Comparison of ENCODE assay signal across 15 cellular contexts in the genomic region with DNA sequence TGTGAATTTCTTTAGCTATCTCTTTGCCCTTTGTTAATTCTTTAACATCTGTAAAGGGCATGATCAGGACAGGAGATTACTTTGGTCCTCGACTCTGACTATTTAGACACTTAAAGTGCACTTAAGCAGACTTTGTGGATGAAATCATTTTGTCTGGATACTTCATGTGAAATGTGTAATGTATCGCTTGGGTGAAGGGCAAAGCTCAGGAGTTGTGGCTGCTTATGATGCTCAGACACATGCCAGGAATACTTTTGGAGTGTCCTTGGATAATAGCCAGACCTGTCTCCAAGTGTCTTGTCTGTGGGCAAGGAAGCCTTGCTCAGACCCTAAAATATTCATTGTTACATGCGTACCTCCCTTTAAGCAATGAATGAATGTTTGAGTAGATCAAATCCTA.
DNase-seq lines count a peak whose midpoint lies in the region; ATAC-seq and TF ChIP-seq lines count a peak whose summit lies in the region.
"Had no signal": no experiment of that assay in that cellular context is flagged by ENCODE, and none has a peak within 500 bp of the region (broad histone marks: within the 10 kb centered on the region; RNA-seq: fewer than 3 reads in every experiment).

No MANE protein-coding gene starts in this region.

- ATAC-seq in activated CD8-positive, alpha-beta T cell treated with anti-CD3 and anti-CD28 coated beads, Interleukin-2, amount 10 ng/mL, durations not matched to agents 7 days and 5 days = no peak
- ATAC-seq: esophagus mucosa, left colon had no signal

- no peak for TF ChIP-seq CTCF in SK-N-SH (IDR thresholded peaks at IDR 0.05)
- no peak for TF ChIP-seq CTCF in foreskin fibroblast (IDR thresholded peaks at IDR 0.05; ENCODE audit: low read depth, low read length)
- TF ChIP-seq CTCF in smooth muscle cell (IDR thresholded peaks at IDR 0.05; ENCODE audit: borderline replicate concordance, insufficient read depth, poor library complexity, severe bottlenecking) = no peak

- H3K27ac ChIP-seq in GM23248 (peak overlapping the region; percentile 93), SK-N-SH (ENCODE audit: low read depth in 2 of 2, low read length in 1 of 2) (peak overlapping the region; percentile 72 to 88; a peak in 3 of 4 replicates), smooth muscle cell (ENCODE audit: low read depth) (peak overlapping the region; percentile 90)
- H3K27ac ChIP-seq: parathyroid adenoma, stomach had no signal

- H3K4me3 ChIP-seq in GM23248 = 0 out of 2 replicates have a peak overlapping the region, but pooled peaks have one; percentile 8
- no peak overlapping the region for H3K4me3 ChIP-seq in SK-N-SH (ENCODE audit: low read depth in 2 of 2, low read length in 1 of 2)
- H3K4me3 ChIP-seq in foreskin fibroblast (ENCODE audit: low read depth in 1 of 2, low read length in 2 of 2) = no peak overlapping the region
- no peak overlapping the region for H3K4me3 ChIP-seq in smooth muscle cell
- H3K4me3 ChIP-seq: stomach had no signal

- CTCF ChIA-PET in SK-N-SH (lab: Yijun Ruan, JAX) = no interaction called here
- CTCF ChIA-PET in activated CD8-positive, alpha-beta T cell treated with anti-CD3 and anti-CD28 coated beads, Interleukin-2, amount 10 ng/mL, durations not matched to agents 7 days and 5 days (lab: Charles Lee) = no interaction called here

- DNase-seq in GM23248 (peak; percentile 90), SK-N-SH (no peak), foreskin fibroblast (peak; percentile 80 to 84), smooth muscle cell (lab: John Stamatoyannopoulos, UW; ENCODE audit: unreplicated experiment) (no peak), NOMO-1 (lab: John Stamatoyannopoulos, UW; ENCODE audit: unreplicated experiment in 2 of 2) (no peak)
- no peak for DNase-seq in activated CD8-positive, alpha-beta memory T cell treated with anti-CD3 and anti-CD28 coated beads, Interleukin-2, amount 50 U/mL, for 4 hours
- no peak for DNase-seq in activated CD8-positive, alpha-beta T cell treated with anti-CD3 and anti-CD28 coated beads, Interleukin-2, amount 10 ng/mL, durations not matched to agents 7 days and 5 days
- DNase-seq: activated T-cell treated with anti-CD3 and anti-CD28 coated beads, Interleukin-2, amount 50 U/mL, for 24 hours; DMS53; left colon; stimulated activated CD4-positive, alpha-beta T cell treated with anti-CD3 and anti-CD28 coated beads, Interleukin-4, amount 100 ng/mL, for 24 hours; stomach had no signal

- 14% methylated on average over 3 of the region's 3 CpGs for WGBS in GM23248 (ENCODE audit: low coverage in 1 of 2, low lambda C conversion rate in 2 of 2, missing lambda C conversion rate in 2 of 2), 2 experiments
- 21% methylated on average over 3 of the region's 3 CpGs for WGBS in SK-N-SH (ENCODE audit: low lambda C conversion rate)
- 3% methylated on average over 3 of the region's 3 CpGs for WGBS in smooth muscle cell (ENCODE audit: low lambda C conversion rate)

- no peaks in the 10 kb centered on the region for H3K36me3 Mint-ChIP-seq in activated CD8-positive, alpha-beta T cell treated with anti-CD3 and anti-CD28 coated beads, Interleukin-2, amount 10 ng/mL, durations not matched to agents 7 days and 5 days (ENCODE audit: low read depth)

- no peaks in the 10 kb centered on the region for H4K20me1 ChIP-seq in GM23248 (ENCODE audit: insufficient read depth)
- H4K20me1 ChIP-seq in SK-N-SH (ENCODE audit: insufficient read depth) = no peaks in the 10 kb centered on the region; the same call in 1 of the 2 replicates
- peaks cover 23% of the 10 kb centered on the region for H4K20me1 ChIP-seq in smooth muscle cell (ENCODE audit: low read depth)

- H3K27me3 Mint-ChIP-seq in activated CD8-positive, alpha-beta T cell treated with anti-CD3 and anti-CD28 coated beads, Interleukin-2, amount 10 ng/mL, durations not matched to agents 7 days and 5 days (ENCODE audit: low read depth) = no peaks in the 10 kb centered on the region

- POLR2A ChIA-PET in SK-N-SH (lab: Yijun Ruan, JAX) = no interaction called here
- POLR2A ChIA-PET in activated CD8-positive, alpha-beta T cell treated with anti-CD3 and anti-CD28 coated beads, Interleukin-2, amount 10 ng/mL, durations not matched to agents 7 days and 5 days (lab: Charles Lee) = no interaction called here

- H3F3A ChIP-seq in GM23248 (ENCODE audit: insufficient read depth) (peaks cover 49% of the 10 kb centered on the region), SK-N-SH (replicated peaks; ENCODE audit: insufficient read depth) (peaks cover 34% of the 10 kb centered on the region), smooth muscle cell (ENCODE audit: low read depth) (peaks cover 32% of the 10 kb centered on the region)

- H3K4me3 Mint-ChIP-seq in activated CD8-positive, alpha-beta T cell treated with anti-CD3 and anti-CD28 coated beads, Interleukin-2, amount 10 ng/mL, durations not matched to agents 7 days and 5 days = no peak overlapping the region
- H3K4me3 Mint-ChIP-seq: activated T-cell treated with anti-CD3 and anti-CD28 coated beads, Interleukin-2, amount 50 U/mL, for 24 hours; brain had no signal

- H3K27me3 ChIP-seq in GM23248 (replicated peaks; ENCODE audit: insufficient read depth) (no peaks in the 10 kb centered on the region), SK-N-SH (ENCODE audit: insufficient read depth) (no peaks in the 10 kb centered on the region), smooth muscle cell (ENCODE audit: low read depth) (no peaks in the 10 kb centered on the region)
- H3K27me3 ChIP-seq: stomach had no signal

- H3K9me2 ChIP-seq in GM23248 (ENCODE audit: insufficient read depth) (no peaks in the 10 kb centered on the region), SK-N-SH (no peaks in the 10 kb centered on the region)

- TF ChIP-seq EP300 in SK-N-SH (IDR thresholded peaks at IDR 0.05; ENCODE audit: borderline replicate concordance in 1 of 2, low read depth in 1 of 2, low read length in 1 of 2) = no peak; a peak in 1 of 4 replicates

- H3K9me3 Mint-ChIP-seq in activated CD8-positive, alpha-beta T cell treated with anti-CD3 and anti-CD28 coated beads, Interleukin-2, amount 10 ng/mL, durations not matched to agents 7 days and 5 days (ENCODE audit: insufficient read depth) = no peaks in the 10 kb centered on the region
- H3K9me3 Mint-ChIP-seq: activated T-cell treated with anti-CD3 and anti-CD28 coated beads, Interleukin-2, amount 50 U/mL, for 24 hours had no signal

- no peak for TF ChIP-seq RAD21 in SK-N-SH (IDR thresholded peaks at IDR 0.05; ENCODE audit: low read length)

- H2AFZ ChIP-seq in GM23248 = no peak overlapping the region
- no peak overlapping the region for H2AFZ ChIP-seq in SK-N-SH (ENCODE audit: low read depth)
- no peak overlapping the region for H2AFZ ChIP-seq in smooth muscle cell (ENCODE audit: low read depth)
- H2AFZ ChIP-seq: parathyroid adenoma had no signal

- H3K27ac Mint-ChIP-seq in activated CD8-positive, alpha-beta T cell treated with anti-CD3 and anti-CD28 coated beads, Interleukin-2, amount 10 ng/mL, durations not matched to agents 7 days and 5 days = no peak overlapping the region
- H3K27ac Mint-ChIP-seq: activated T-cell treated with anti-CD3 and anti-CD28 coated beads, Interleukin-2, amount 50 U/mL, for 24 hours; brain had no signal

- no peaks in the 10 kb centered on the region for H3K4me1 Mint-ChIP-seq in activated CD8-positive, alpha-beta T cell treated with anti-CD3 and anti-CD28 coated beads, Interleukin-2, amount 10 ng/mL, durations not matched to agents 7 days and 5 days (ENCODE audit: low read depth)

- peaks cover 46% of the 10 kb centered on the region for H3K4me1 ChIP-seq in GM23248 (ENCODE audit: insufficient read depth)
- peaks cover 0 to 31% of the 10 kb centered on the region in 2 experiments; a peak in 1 of 4 replicates for H3K4me1 ChIP-seq in SK-N-SH (ENCODE audit: control insufficient read depth in 1 of 2, insufficient read depth in 2 of 2, low read depth in 1 of 2, low read length in 1 of 2)
- H3K4me1 ChIP-seq in smooth muscle cell (ENCODE audit: low read depth) = peaks cover 5% of the 10 kb centered on the region
- H3K4me1 ChIP-seq: parathyroid adenoma had no signal

- no peaks in the 10 kb centered on the region for H3K9me3 ChIP-seq in GM23248 (ENCODE audit: low read depth)
- H3K9me3 ChIP-seq in SK-N-SH = no peaks in the 10 kb centered on the region
- H3K9me3 ChIP-seq in smooth muscle cell (replicated peaks; ENCODE audit: low read depth) = no peaks in the 10 kb centered on the region
- H3K9me3 ChIP-seq: stomach had no signal

- peak overlapping the region; percentile 63 for H3K4me2 ChIP-seq in GM23248 (ENCODE audit: unreplicated experiment)
- peak overlapping the region; percentile 58 for H3K4me2 ChIP-seq in SK-N-SH
- H3K4me2 ChIP-seq in smooth muscle cell = peak overlapping the region; percentile 53

- in situ Hi-C loops in GM23248 (cut with MboI) = no loop called here

- H3K79me2 ChIP-seq in GM23248 (ENCODE audit: insufficient read depth) = peaks cover 88% of the 10 kb centered on the region
- peaks cover 95% of the 10 kb centered on the region for H3K79me2 ChIP-seq in SK-N-SH (ENCODE audit: insufficient read depth)
- H3K79me2 ChIP-seq in smooth muscle cell (ENCODE audit: low read depth) = peaks cover 87% of the 10 kb centered on the region
- H3K79me2 ChIP-seq: parathyroid adenoma had no signal

- H3K9ac ChIP-seq in GM23248 = peak overlapping the region; percentile 59
- H3K9ac ChIP-seq in SK-N-SH = peak overlapping the region; percentile 34; the same call in 1 of the 2 replicates
- peak overlapping the region; percentile 54 for H3K9ac ChIP-seq in smooth muscle cell (ENCODE audit: low read depth)
- H3K9ac ChIP-seq: parathyroid adenoma had no signal

- no peaks in the 10 kb centered on the region for H3K36me3 ChIP-seq in GM23248 (ENCODE audit: low read depth)
- H3K36me3 ChIP-seq in SK-N-SH (replicated peaks in 1 of 2; ENCODE audit: control insufficient read depth in 1 of 2, insufficient read depth in 2 of 2, low read length in 1 of 2) = peaks cover 0 to under 1% of the 10 kb centered on the region in 2 experiments
- no peaks in the 10 kb centered on the region for H3K36me3 ChIP-seq in smooth muscle cell (ENCODE audit: low read depth)
- H3K36me3 ChIP-seq: stomach had no signal

TF ChIP-seq in SK-N-SH, 30 proteins besides CTCF, POLR2A, EP300 and RAD21 (continues in another document):
- TF ChIP-seq, protein P1, sequence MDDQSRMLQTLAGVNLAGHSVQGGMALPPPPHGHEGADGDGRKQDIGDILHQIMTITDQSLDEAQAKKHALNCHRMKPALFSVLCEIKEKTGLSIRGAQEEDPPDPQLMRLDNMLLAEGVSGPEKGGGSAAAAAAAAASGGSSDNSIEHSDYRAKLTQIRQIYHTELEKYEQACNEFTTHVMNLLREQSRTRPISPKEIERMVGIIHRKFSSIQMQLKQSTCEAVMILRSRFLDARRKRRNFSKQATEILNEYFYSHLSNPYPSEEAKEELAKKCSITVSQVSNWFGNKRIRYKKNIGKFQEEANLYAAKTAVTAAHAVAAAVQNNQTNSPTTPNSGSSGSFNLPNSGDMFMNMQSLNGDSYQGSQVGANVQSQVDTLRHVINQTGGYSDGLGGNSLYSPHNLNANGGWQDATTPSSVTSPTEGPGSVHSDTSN (IDR thresholded peaks at IDR 0.05) = peak; percentile 79
- no peak for TF ChIP-seq CHD2 (IDR thresholded peaks at IDR 0.05; ENCODE audit: low read length, partially characterized antibody)
- TF ChIP-seq, protein P2, sequence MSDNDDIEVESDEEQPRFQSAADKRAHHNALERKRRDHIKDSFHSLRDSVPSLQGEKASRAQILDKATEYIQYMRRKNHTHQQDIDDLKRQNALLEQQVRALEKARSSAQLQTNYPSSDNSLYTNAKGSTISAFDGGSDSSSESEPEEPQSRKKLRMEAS (IDR thresholded peaks at IDR 0.05; ENCODE audit: low read depth) = peak; percentile 71; the same call in 1 of the 2 replicates

Comparison
In these comparisons a context has a peak if more than half of its experiments do, and no peak if none do; other contexts are left out.
1. DNase-seq: peak in GM23248 (single experiment) and foreskin fibroblast (2 of 2); none in SK-N-SH (single experiment), smooth muscle cell (single experiment), NOMO-1 (0 of 2), activated CD8-positive, alpha-beta memory T cell treated with anti-CD3 and anti-CD28 coated beads, Interleukin-2, amount 50 U/mL, for 4 hours (single experiment) and activated CD8-positive, alpha-beta T cell treated with anti-CD3 and anti-CD28 coated beads, Interleukin-2, amount 10 ng/mL, durations not matched to agents 7 days and 5 days (single experiment).
2. Peak in every context shown above with its lines, with median percentiles within 50 percentile points of each other: H3K27ac ChIP-seq, H3K4me2 ChIP-seq and H3K9ac ChIP-seq.